Comparison of ENCODE assay signal across 17 cellular contexts in genomic region chr1:172931340-172931739, GRCh38.
DNase-seq lines count a peak whose midpoint lies in the region; ATAC-seq, FAIRE-seq and TF ChIP-seq lines count a peak whose summit lies in the region.
"Had no signal": no experiment of that assay in that cellular context is flagged by ENCODE, and none has a peak within 500 bp of the region (broad histone marks: within the 10 kb centered on the region; RNA-seq: fewer than 3 reads in every experiment).

No MANE protein-coding gene starts in this region.

- H2AK5ac ChIP-seq in IMR-90 (ENCODE audit: low read depth, low read length), result peak overlapping the region; percentile 99
- no peak overlapping the region for H2AK5ac ChIP-seq in mesendoderm (ENCODE audit: low read length)

- H2BK5ac ChIP-seq in IMR-90 (ENCODE audit: low read depth, low read length, poor library complexity, severe bottlenecking) (peak overlapping the region; percentile 99), mesendoderm (ENCODE audit: low read length) (no peak overlapping the region)

- dilution Hi-C loops in IMR-90 (cut with HindIII; ENCODE audit: low sequenced_read_pairs, unreplicated experiment), result no loop called here

- TF ChIP-seq CTCF in A549 (IDR thresholded peaks at IDR 0.05) (no peak), IMR-90 (conservative IDR thresholded peaks at IDR 0.05; ENCODE audit: low read depth, low read length) (no peak), brain microvascular endothelial cell (IDR thresholded peaks at IDR 0.05; ENCODE audit: low read depth, low read length, missing control alignments) (no peak)

- FAIRE-seq in A549 (lab: Jason Lieb, UNC), result no peak
- FAIRE-seq: G401.6, GM12891 had no signal

- no peak overlapping the region for H3K4me2 ChIP-seq in A549
- no peak overlapping the region for H3K4me2 ChIP-seq in IMR-90 (ENCODE audit: low read depth, low read length)
- no peak overlapping the region for H3K4me2 ChIP-seq in mesendoderm (ENCODE audit: low read length)
- H3K4me2 ChIP-seq: GM23338 had no signal

- H2BK15ac ChIP-seq in IMR-90 (ENCODE audit: low read depth, low read length), result peak overlapping the region; percentile 95; the same call in 2 of the 3 replicates
- H2BK15ac ChIP-seq in mesendoderm (replicated peaks; ENCODE audit: low read depth), result peak overlapping the region; percentile 57

- TF ChIP-seq EP300 in A549 (IDR thresholded peaks at IDR 0.05), result no peak

- H3K4me3 ChIP-seq in A549, result no peak overlapping the region
- no peak overlapping the region for H3K4me3 ChIP-seq in IMR-90 (ENCODE audit: insufficient read depth, low read depth, low read length)
- H3K4me3 ChIP-seq in brain microvascular endothelial cell (ENCODE audit: low read depth, low read length), result no peak overlapping the region
- H3K4me3 ChIP-seq in mesendoderm (ENCODE audit: low read length), result no peak overlapping the region
- H3K4me3 ChIP-seq: GM23338 had no signal

- in situ Hi-C loops in IMR-90 (cut with MboI; ENCODE audit: low sequenced_read_pairs) (no loop called here), brain microvascular endothelial cell (cut with HindIII; ENCODE audit: low pct_ligation_motif_present, low sequenced_read_pairs) (no loop called here)

- intact Hi-C loops in IMR-90 (cut with micrococcal nuclease), result loop anchor here (5.0 kb wide), 3 partner anchors 184 to 546 kb away; partner anchors contain the start of gene PRDX6

- DNase-seq in A549 (ENCODE audit: low read depth in 1 of 2, low spot score in 1 of 2) (no peak), IMR-90 (no peak), brain microvascular endothelial cell (no peak), mesendoderm (no peak), 8988T (no peak), MV-4-11 (lab: John Stamatoyannopoulos, UW) (no peak)
- DNase-seq: C1 segment of cervical spinal cord; Calu3; CD4-positive, alpha-beta T cell; DMS79; EL; H7; KG1 had no signal

- no peak overlapping the region for H2AFZ ChIP-seq in IMR-90 (replicated peaks; ENCODE audit: low read length, poor library complexity)
- H2AFZ ChIP-seq: GM23338 had no signal

- BruUV-seq in IMR-90 (replicated peaks; lab: Mats Ljungman, UMichigan), result no TSS peak

- no peaks in the 10 kb centered on the region for H3K79me2 ChIP-seq in mesendoderm (ENCODE audit: control insufficient read depth, insufficient read depth, low read length)

- H3K23ac ChIP-seq in IMR-90 (ENCODE audit: low read depth, low read length) (peak overlapping the region; percentile 20; the same call in 1 of the 2 replicates), mesendoderm (ENCODE audit: low read length) (no peak overlapping the region)

- H2AK9ac ChIP-seq in IMR-90 (replicated peaks; ENCODE audit: low read depth, low read length, poor library complexity), result no peak overlapping the region

- peak overlapping the region; percentile 86 for H2BK20ac ChIP-seq in IMR-90 (ENCODE audit: low read depth, low read length)

- H4K5ac ChIP-seq in IMR-90 (ENCODE audit: low read depth, low read length) (peak overlapping the region; percentile 96), mesendoderm (ENCODE audit: low read length) (no peak overlapping the region)

- H4K20me1 ChIP-seq in IMR-90 (ENCODE audit: insufficient read depth, low read length), result no peaks in the 10 kb centered on the region

- peak overlapping the region; percentile 91 for H4K91ac ChIP-seq in IMR-90 (ENCODE audit: insufficient read depth, low read depth, low read length)

- peak overlapping the region; percentile 75 for H3K14ac ChIP-seq in IMR-90 (replicated peaks; ENCODE audit: low read depth, low read length)

- 81% methylated on average over 1 of the region's 1 CpG for WGBS in A549 (ENCODE audit: missing lambda C conversion rate)
- WGBS in IMR-90 (ENCODE audit: extremely low coverage in 2 of 2, insufficient read length in 1 of 2), 2 experiments, result no CpG with 5 or more reads among the region's 1 CpG
- WGBS in mesendoderm (ENCODE audit: extremely low coverage, insufficient coverage, low lambda C conversion rate), result 100% methylated on average over 1 of the region's 1 CpG

- peak overlapping the region; percentile 99 for H3K18ac ChIP-seq in IMR-90 (ENCODE audit: low read depth, low read length)
- no peak overlapping the region for H3K18ac ChIP-seq in mesendoderm (ENCODE audit: low read length)

- peaks cover 13% of the 10 kb centered on the region for H3K9me1 ChIP-seq in IMR-90 (ENCODE audit: insufficient read depth, low read length)

- H4K8ac ChIP-seq in IMR-90 (ENCODE audit: low read depth in 2 of 2, low read length in 2 of 2) (peak overlapping the region; percentile 90 to 94), mesendoderm (ENCODE audit: low read depth, low read length) (no peak overlapping the region)

- no peak overlapping the region for H3K9ac ChIP-seq in IMR-90 (ENCODE audit: low read depth, low read length)
- no peak overlapping the region for H3K9ac ChIP-seq in mesendoderm (ENCODE audit: low read length)

- no peaks in the 10 kb centered on the region; the same call in 1 of the 2 replicates for H3K36me3 ChIP-seq in IMR-90 (ENCODE audit: control insufficient read depth, insufficient read depth, low read length)
- H3K36me3 ChIP-seq in brain microvascular endothelial cell (replicated peaks), result no peaks in the 10 kb centered on the region
- H3K36me3 ChIP-seq in mesendoderm (ENCODE audit: control insufficient read depth, insufficient read depth, low read length), result no peaks in the 10 kb centered on the region

- H3K27ac ChIP-seq in A549 (peak overlapping the region; percentile 56 to 84; a peak in 2 of 6 replicates), IMR-90 (ENCODE audit: insufficient read depth, low read length) (peak overlapping the region; percentile 62), brain microvascular endothelial cell (peak overlapping the region; percentile 95), mesendoderm (ENCODE audit: low read depth, low read length) (no peak overlapping the region)

- POLR2A ChIA-PET in A549 (lab: Yijun Ruan, JAX) (no interaction called here), IMR-90 (lab: Charles Lee; ENCODE audit: unreplicated experiment) (no interaction called here)

- H3K9me3 ChIP-seq in A549 (peaks cover 6% of the 10 kb centered on the region; the same call in 1 of the 3 replicates), IMR-90 (ENCODE audit: control insufficient read depth, insufficient read depth, low read length) (no peaks in the 10 kb centered on the region)

- H3K4ac ChIP-seq in IMR-90 (ENCODE audit: low read depth, low read length) (peak overlapping the region; percentile 100), mesendoderm (ENCODE audit: low read depth, low read length) (no peak overlapping the region)

- peak overlapping the region; percentile 100 for H2BK120ac ChIP-seq in IMR-90 (ENCODE audit: low read depth, low read length)
- H2BK120ac ChIP-seq in mesendoderm (ENCODE audit: low read depth, low read length), result no peak overlapping the region

- TF ChIP-seq RAD21 in A549 (conservative IDR thresholded peaks at IDR 0.05 in 1 of 2, IDR thresholded peaks at IDR 0.05 in 1 of 2) (no peak), IMR-90 (IDR thresholded peaks at IDR 0.05; ENCODE audit: low read length) (no peak)

- CTCF ChIA-PET in A549 (lab: Yijun Ruan, JAX) (interaction anchor here (0.6 to 2.1 kb wide), 3 partner anchors 12 to 271 kb away, joined by 3 to 6 read pairs (median 3); no protein-coding TSS in a partner anchor), IMR-90 (lab: Yijun Ruan, JAX) (no interaction called here)

- H3K27me3 ChIP-seq in IMR-90 (ENCODE audit: control insufficient read depth, insufficient read depth, low read length), result no peaks in the 10 kb centered on the region
- H3K27me3 ChIP-seq in brain microvascular endothelial cell (replicated peaks), result no peaks in the 10 kb centered on the region
- no peaks in the 10 kb centered on the region for H3K27me3 ChIP-seq in mesendoderm (ENCODE audit: insufficient read depth, low read length, poor library complexity)

- peaks cover 9 to 25% of the 10 kb centered on the region in 2 experiments; a peak in 3 of 4 replicates for H3K79me1 ChIP-seq in IMR-90 (ENCODE audit: low read depth in 1 of 2, low read length in 2 of 2)
- no peaks in the 10 kb centered on the region for H3K79me1 ChIP-seq in mesendoderm (ENCODE audit: low read length)

- H3K56ac ChIP-seq in IMR-90 (ENCODE audit: extremely low read depth, insufficient read depth, low read length), result 0 out of 2 replicates have a peak overlapping the region, but pooled peaks have one; percentile 28
- no peak overlapping the region for H3K56ac ChIP-seq in mesendoderm (ENCODE audit: low read length)

- peaks cover 33% of the 10 kb centered on the region for H3K4me1 ChIP-seq in A549
- H3K4me1 ChIP-seq in IMR-90 (ENCODE audit: control insufficient read depth, insufficient read depth, low read length), result peaks cover 22% of the 10 kb centered on the region
- H3K4me1 ChIP-seq in mesendoderm (ENCODE audit: control insufficient read depth, low read depth, low read length), result no peaks in the 10 kb centered on the region

- no peak for ATAC-seq in A549
- no peak for ATAC-seq in IMR-90 (ENCODE audit: low read depth)
- no peak for ATAC-seq in HG03025 (IDR thresholded peaks at IDR 0.05; ENCODE audit: low FRiP score, unreplicated experiment)
- ATAC-seq: GM23338 had no signal

- no peak for TF ChIP-seq POLR2A in A549 (IDR thresholded peaks at IDR 0.05; ENCODE audit: low read length)
- no peak for TF ChIP-seq POLR2A in IMR-90 (IDR thresholded peaks at IDR 0.05; ENCODE audit: low read depth, low read length)

TF ChIP-seq in A549, 52 proteins besides CTCF, POLR2A, EP300 and RAD21:
- TF ChIP-seq HEYL (CRISPR knock-in tag; IDR thresholded peaks at IDR 0.05) (no peak), POLR2AphosphoS2 (conservative IDR thresholded peaks at IDR 0.05; ENCODE audit: low read length) (no peak), HDAC2 (IDR thresholded peaks at IDR 0.05) (no peak), CEBPB (IDR thresholded peaks at IDR 0.05) (no peak), JUN (IDR thresholded peaks at IDR 0.05) (no peak), NFE2L2 (conservative IDR thresholded peaks at IDR 0.05; ENCODE audit: low read length) (no peak)
TF ChIP-seq in A549: peak in this region for 0.

TF ChIP-seq in IMR-90, 13 proteins besides CTCF, POLR2A, EP300 and RAD21:
- TF ChIP-seq USF2 (IDR thresholded peaks at IDR 0.05; ENCODE audit: low read depth, low read length) (no peak), RFX5 (IDR thresholded peaks at IDR 0.05; ENCODE audit: low read depth, low read length) (no peak), BHLHE40 (IDR thresholded peaks at IDR 0.05; ENCODE audit: low read depth, low read length) (no peak), MXI1 (IDR thresholded peaks at IDR 0.05; ENCODE audit: borderline replicate concordance, low read depth, low read length) (no peak), FOS (IDR thresholded peaks at IDR 0.05; ENCODE audit: low read depth, low read length) (no peak)
